26 cellular contexts compared by ENCODE assay signal in the genomic region with DNA sequence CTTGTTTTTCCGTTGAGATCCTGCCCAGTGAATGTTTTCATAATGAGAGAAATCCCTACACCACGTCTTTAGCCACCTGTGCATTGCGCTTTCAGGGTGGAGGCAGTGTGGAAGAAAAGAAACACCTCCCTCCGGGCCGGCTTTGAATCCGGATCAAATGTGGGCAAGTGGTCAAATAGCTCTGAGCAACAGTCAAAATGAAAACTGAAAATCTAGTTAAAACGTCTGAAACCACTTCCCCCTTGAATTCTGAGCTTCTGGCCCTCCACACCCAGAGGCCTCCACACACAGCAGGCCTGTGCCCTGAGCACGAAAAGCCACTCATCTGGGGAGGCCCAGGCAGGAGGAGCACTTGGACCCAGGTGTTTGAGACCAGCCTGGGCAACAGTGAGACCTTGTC.
"Had no signal": no experiment of that assay in that cellular context is flagged by ENCODE, and none has a peak within 500 bp of the region (broad histone marks: within the 10 kb centered on the region; RNA-seq: fewer than 3 reads in every experiment).

No MANE protein-coding gene starts in this region.

- H3K27ac ChIP-seq: foreskin keratinocyte, right lobe of liver, transverse colon, uterus had no signal

- H3K4me1 ChIP-seq: foreskin keratinocyte, right lobe of liver, transverse colon, uterus had no signal

- H3K4me2 ChIP-seq: smooth muscle cell had no signal

- H3K9me3 ChIP-seq: right lobe of liver, transverse colon, uterus had no signal

- FAIRE-seq: astrocyte, colon, keratinocyte had no signal

- ATAC-seq: activated CD4-positive, alpha-beta T cell treated with anti-CD3 and anti-CD28 coated beads for 36 hours; activated T-helper 17 cell treated with anti-CD3 and anti-CD28 coated beads, Interleukin-2, amount 50 U/mL, for 72 hours; foreskin keratinocyte; left colon; naive thymus-derived CD4-positive, alpha-beta T cell; right lobe of liver; stimulated activated naive B cell treated with anti-CD40 and anti-IgM and Interleukin-4, amounts not matched to agents 10 μg/mL and 1 μg/mL and 100 μg/mL, for 72 hours had no signal

- H3K4me3 ChIP-seq: right lobe of liver, smooth muscle cell, transverse colon, uterus had no signal

- DNase-seq: activated B cell treated with CpG ODN at 0.5 μM for 24 hours; activated CD4-positive, alpha-beta T cell treated with anti-CD3 and anti-CD28 coated beads for 36 hours; activated CD4-positive, alpha-beta T cell treated with anti-CD3 and anti-CD28 coated beads, Interleukin-2, amount 50 U/mL, for 4 hours; activated CD8-positive, alpha-beta memory T cell treated with anti-CD3 and anti-CD28 coated beads for 24 hours; activated CD8-positive, alpha-beta memory T cell treated with anti-CD3 and anti-CD28 coated beads, Interleukin-2, amount 50 U/mL, for 4 hours; activated naive CD4-positive, alpha-beta T cell treated with Interleukin-2 at 50 U/mL for 16 hours; activated naive CD8-positive, alpha-beta T cell treated with anti-CD3 and anti-CD28 coated beads for 36 hours; activated T-cell treated with anti-CD3 and anti-CD28 coated beads, Interleukin-2, amount 50 U/mL, for 24 hours; central memory CD4-positive, alpha-beta T cell; effector memory CD4-positive, alpha-beta T cell; foreskin keratinocyte; left colon; mesendoderm; naive thymus-derived CD4-positive, alpha-beta T cell; occipital lobe; stimulated activated CD4-positive, alpha-beta T cell treated with anti-CD3 and anti-CD28 coated beads, Interleukin-2, amount 100 ng/mL, for 48 hours; stimulated activated CD8-positive, alpha-beta memory T cell treated with anti-CD3 and anti-CD28 coated beads, Interleukin-4, amount 100 ng/mL, for 48 hours; stimulated activated naive B cell treated with anti-CD40 and anti-IgM and Interleukin-4, amounts not matched to agents 10 μg/mL and 1 μg/mL and 100 μg/mL, for 72 hours; transverse colon; uterus had no signal

- H3K36me3 ChIP-seq: right lobe of liver, transverse colon, uterus had no signal

- H3K27me3 ChIP-seq: foreskin keratinocyte, right lobe of liver, transverse colon, uterus had no signal
